In the genomic region with DNA sequence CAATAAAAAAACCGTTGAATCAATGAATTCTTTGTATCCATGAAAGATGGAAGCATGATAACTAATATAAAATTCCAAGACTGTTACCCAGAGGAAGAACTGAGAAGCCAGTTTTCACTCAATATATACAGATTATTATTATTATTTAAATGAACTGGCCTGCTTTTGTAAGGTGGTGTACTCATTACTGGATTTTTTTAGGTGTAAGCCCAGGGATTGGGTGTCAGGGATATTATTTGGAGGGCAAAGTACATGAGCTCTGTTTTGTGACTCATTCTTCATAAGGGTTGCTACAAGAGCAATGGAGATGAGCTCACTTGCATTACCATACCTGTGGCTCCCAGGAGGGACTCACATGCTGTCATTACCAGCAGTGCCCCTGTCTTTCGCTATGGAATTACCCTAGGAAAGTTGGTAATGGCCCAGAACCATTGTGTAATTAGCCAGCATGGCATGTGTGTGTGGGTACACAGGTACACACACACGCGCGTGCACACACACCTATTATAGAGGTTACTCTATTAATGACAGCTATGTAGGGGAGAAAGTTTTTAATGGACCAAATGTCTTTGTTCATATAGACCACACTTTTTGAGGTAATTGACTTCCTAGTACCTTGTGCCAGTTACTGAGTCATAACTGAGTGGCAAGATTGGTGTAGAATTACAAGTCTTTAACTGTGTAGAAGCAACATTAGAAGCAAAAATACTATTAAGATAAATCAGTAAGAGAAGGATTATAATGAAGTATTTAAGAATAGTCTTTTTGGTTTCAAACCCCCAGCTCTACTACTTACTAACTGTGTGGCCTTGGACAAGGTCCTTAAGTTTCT, we compare ENCODE assay signal across 12 cellular contexts.
A peak's percentile ranks its signal among the peaks of the same experiment; 100 is the strongest.
DNase-seq lines count a peak whose midpoint lies in the region; ATAC-seq and TF ChIP-seq lines count a peak whose summit lies in the region.
"Had no signal": no experiment of that assay in that cellular context is flagged by ENCODE, and none has a peak within 500 bp of the region (broad histone marks: within the 10 kb centered on the region; RNA-seq: fewer than 3 reads in every experiment).

No MANE protein-coding gene starts in this region.

- H3K36me3 ChIP-seq in PC-3 (ENCODE audit: low read depth, low read length): no peaks in the 10 kb centered on the region
- H3K36me3 ChIP-seq in suprapubic skin: peaks cover 15% of the 10 kb centered on the region

- H3K4me3 ChIP-seq in PC-3 (ENCODE audit: low read length) (peak overlapping the region; percentile 30; the same call in 1 of the 2 replicates), fibroblast of mammary gland (ENCODE audit: control insufficient read depth, low read depth, low read length) (no peak overlapping the region), suprapubic skin (no peak overlapping the region)
- H3K4me3 ChIP-seq: upper lobe of left lung had no signal

- H3K36me3 Mint-ChIP-seq in stimulated activated effector memory CD8-positive, alpha-beta T cell treated with anti-CD3 and anti-CD28 coated beads, Interleukin-12 subunit alpha, Interleukin-12 subunit beta, amount 100 ng/mL, for 72 hours: peaks cover 5% of the 10 kb centered on the region

- H3K4me1 ChIP-seq in PC-3 (ENCODE audit: insufficient read depth, low read length): peaks cover 23% of the 10 kb centered on the region
- no peaks in the 10 kb centered on the region for H3K4me1 ChIP-seq in suprapubic skin
- H3K4me1 ChIP-seq: upper lobe of left lung had no signal

- intact Hi-C loops in PC-3 (cut with micrococcal nuclease): loop anchor here (2.0 kb wide), 1 partner anchor 28 kb away; no protein-coding TSS in a partner anchor

- CTCF ChIA-PET in PC-3 (lab: Charles Lee): no interaction called here
- CTCF ChIA-PET in HEK293T (lab: Yijun Ruan, JAX): interaction anchor here (0.7 kb wide), 1 partner anchor 21 kb away, joined by 4 read pairs; no protein-coding TSS in a partner anchor

- TF ChIP-seq EP300 in suprapubic skin (IDR thresholded peaks at IDR 0.05): no peak

- no peak overlapping the region for H3K27ac Mint-ChIP-seq in stimulated activated effector memory CD8-positive, alpha-beta T cell treated with anti-CD3 and anti-CD28 coated beads, Interleukin-12 subunit alpha, Interleukin-12 subunit beta, amount 100 ng/mL, for 72 hours

- no peak for TF ChIP-seq POLR2A in suprapubic skin (IDR thresholded peaks at IDR 0.05)

- ATAC-seq in PC-3 (peak; percentile 94), GM21390 (IDR thresholded peaks at IDR 0.05; ENCODE audit: unreplicated experiment) (no peak)
- ATAC-seq in stimulated activated effector memory CD8-positive, alpha-beta T cell treated with anti-CD3 and anti-CD28 coated beads, Interleukin-12 subunit alpha, Interleukin-12 subunit beta, amount 100 ng/mL, for 72 hours: peak; percentile 31

- H3K9me3 ChIP-seq in PC-3 (ENCODE audit: low read length): no peaks in the 10 kb centered on the region
- no peaks in the 10 kb centered on the region for H3K9me3 ChIP-seq in suprapubic skin
- H3K9me3 ChIP-seq: upper lobe of left lung had no signal

- BruUV-seq in PC-3 (replicated peaks; lab: Mats Ljungman, UMichigan): no TSS peak

- peak; percentile 3 for DNase-seq in NCI-H510A (lab: John Stamatoyannopoulos, UW)
- DNase-seq in NCI-H510A treated with DMSO at 0.1 percent for 48 hours (lab: John Stamatoyannopoulos, UW): no peak
- DNase-seq in PC-3: peak; percentile 82
- peak; percentile 71 for DNase-seq in fibroblast of mammary gland (ENCODE audit: low read depth)
- DNase-seq in stimulated activated effector memory CD8-positive, alpha-beta T cell treated with anti-CD3 and anti-CD28 coated beads, Interleukin-12 subunit alpha, Interleukin-12 subunit beta, amount 100 ng/mL, for 72 hours (ENCODE audit: low spot score in 2 of 2): no peak
- DNase-seq in suprapubic skin (ENCODE audit: low spot score in 2 of 2): no peak
- no peak for DNase-seq in HEK293T (ENCODE audit: extremely low spot score)
- DNase-seq: cerebellar nuclear complex; hypothalamus; stimulated activated CD4-positive, alpha-beta T cell treated with anti-CD3 and anti-CD28 coated beads, Interleukin-4, amount 100 ng/mL, for 4 hours; upper lobe of left lung had no signal

- 91% methylated on average over 4 of the region's 5 CpGs for WGBS in suprapubic skin

- H3K4me2 ChIP-seq in PC-3 (ENCODE audit: low read length): peak overlapping the region; percentile 73

- no peaks in the 10 kb centered on the region for H3K9me2 ChIP-seq in PC-3 (replicated peaks; ENCODE audit: low read length)

- H3K9me3 Mint-ChIP-seq in stimulated activated effector memory CD8-positive, alpha-beta T cell treated with anti-CD3 and anti-CD28 coated beads, Interleukin-12 subunit alpha, Interleukin-12 subunit beta, amount 100 ng/mL, for 72 hours: peaks cover 4% of the 10 kb centered on the region

- peak overlapping the region; percentile 35; the same call in 1 of the 2 replicates for H2AFZ ChIP-seq in PC-3 (ENCODE audit: low read length)

- H3K4me3 Mint-ChIP-seq in stimulated activated effector memory CD8-positive, alpha-beta T cell treated with anti-CD3 and anti-CD28 coated beads, Interleukin-12 subunit alpha, Interleukin-12 subunit beta, amount 100 ng/mL, for 72 hours: no peak overlapping the region

- H3F3A ChIP-seq in PC-3 (ENCODE audit: low read length, unreplicated experiment): peaks cover 4% of the 10 kb centered on the region

- H3K4me1 Mint-ChIP-seq in stimulated activated effector memory CD8-positive, alpha-beta T cell treated with anti-CD3 and anti-CD28 coated beads, Interleukin-12 subunit alpha, Interleukin-12 subunit beta, amount 100 ng/mL, for 72 hours: no peaks in the 10 kb centered on the region

- H3K79me2 ChIP-seq in PC-3 (ENCODE audit: low read length): no peaks in the 10 kb centered on the region

- H3K9ac ChIP-seq in PC-3 (ENCODE audit: low read length): no peak overlapping the region

- POLR2A ChIA-PET in PC-3 (lab: Charles Lee; ENCODE audit: unreplicated experiment): interaction anchor here (0.6 kb wide), 1 partner anchor 17 kb away, joined by 8 read pairs; no protein-coding TSS in a partner anchor
- POLR2A ChIA-PET in HEK293T (lab: Yijun Ruan, JAX): interaction anchor here (1.2 kb wide), 1 partner anchor 11 kb away, joined by 3 read pairs; no protein-coding TSS in a partner anchor

- H3K27ac ChIP-seq in PC-3 (ENCODE audit: low read length) (peak overlapping the region; percentile 78), suprapubic skin (no peak overlapping the region)
- H3K27ac ChIP-seq: upper lobe of left lung had no signal

- no peaks in the 10 kb centered on the region for H3K27me3 ChIP-seq in PC-3 (ENCODE audit: low read length)
- no peaks in the 10 kb centered on the region for H3K27me3 ChIP-seq in suprapubic skin
- H3K27me3 ChIP-seq: upper lobe of left lung had no signal

- TF ChIP-seq CTCF in PC-3 (conservative IDR thresholded peaks at IDR 0.05; ENCODE audit: low read depth, low read length) (no peak), fibroblast of mammary gland (conservative IDR thresholded peaks at IDR 0.05; ENCODE audit: control insufficient read depth, insufficient read depth, low read depth, low read length) (no peak), suprapubic skin (IDR thresholded peaks at IDR 0.05) (no peak)

- H4K20me1 ChIP-seq in PC-3 (ENCODE audit: low read length): no peaks in the 10 kb centered on the region

TF ChIP-seq in HEK293T, 16 proteins besides CTCF, POLR2A, EP300 and RAD21:
- TF ChIP-seq HDGF (IDR thresholded peaks at IDR 0.05; ENCODE audit: borderline replicate concordance): no peak
- no peak for TF ChIP-seq CTBP1 (IDR thresholded peaks at IDR 0.05; ENCODE audit: borderline replicate concordance)
- no peak for TF ChIP-seq ELF4 (IDR thresholded peaks at IDR 0.05)
- no peak for TF ChIP-seq ARNT (IDR thresholded peaks at IDR 0.05)
- TF ChIP-seq FOXM1 (IDR thresholded peaks at IDR 0.05; ENCODE audit: borderline replicate concordance): no peak
- no peak for TF ChIP-seq ZNF384 (IDR thresholded peaks at IDR 0.05)
- TF ChIP-seq SUZ12 (IDR thresholded peaks at IDR 0.05): no peak
- TF ChIP-seq FOXK2 (IDR thresholded peaks at IDR 0.05): no peak
- TF ChIP-seq NFRKB (IDR thresholded peaks at IDR 0.05): no peak
TF ChIP-seq in HEK293T: peak in this region for 0.

Comparison
In these comparisons a context has a peak if more than half of its experiments do, and no peak if none do; other contexts are left out.
1. DNase-seq: peak in NCI-H510A (single experiment), PC-3 (single experiment) and fibroblast of mammary gland (single experiment); none in NCI-H510A treated with DMSO at 0.1 percent for 48 hours (single experiment), stimulated activated effector memory CD8-positive, alpha-beta T cell treated with anti-CD3 and anti-CD28 coated beads, Interleukin-12 subunit alpha, Interleukin-12 subunit beta, amount 100 ng/mL, for 72 hours (0 of 2), suprapubic skin (0 of 2) and HEK293T (single experiment).